Comparison of ENCODE assay signal across 8 cellular contexts in genomic region chr19:16572332-16573211, GRCh38. TPM values are rescaled to one million over a fixed set of nuclear protein-coding genes. Genes with fewer than 3 reads are reported as not detected.
DNase-seq lines count a peak whose midpoint lies in the region; ATAC-seq and TF ChIP-seq lines count a peak whose summit lies in the region.

SLC35E1 (minus strand) TSS chr19:16572415; CDS start chr19:16572364, 51 bp downstream.

- H3K36me3 ChIP-seq in fibroblast of lung (ENCODE audit: control insufficient read depth, insufficient read depth, low read length): peaks cover 19% of the 10 kb centered on the region
- peaks cover 0 to 50% (median 4%) of the 10 kb centered on the region in 3 experiments for H3K36me3 ChIP-seq in naive thymus-derived CD4-positive, alpha-beta T cell (ENCODE audit: control insufficient read depth in 2 of 3, insufficient read depth in 3 of 3, low read length in 3 of 3)

- H3K27ac Mint-ChIP-seq in activated T-helper 17 cell treated with anti-CD3 and anti-CD28 coated beads, Interleukin-2, amount 50 U/mL, for 72 hours: peak within 1 kb of the TSS; percentile 97
- H3K27ac Mint-ChIP-seq in naive thymus-derived CD4-positive, alpha-beta T cell: peak within 1 kb of the TSS; percentile 94 to 100 (median 99)
- peak within 1 kb of the TSS; percentile 88 for H3K27ac Mint-ChIP-seq in stimulated activated memory B cell treated with anti-CD40 and anti-IgM and Interleukin-4, amounts not matched to agents 10 μg/mL and 1 μg/mL and 100 μg/mL, for 72 hours

- H3K27ac ChIP-seq in RWPE1 (peak within 1 kb of the TSS; percentile 87), fibroblast of lung (ENCODE audit: insufficient read depth, low read length) (peak within 1 kb of the TSS; percentile 86)
- H3K27ac ChIP-seq in naive thymus-derived CD4-positive, alpha-beta T cell (ENCODE audit: low read depth, low read length): peak within 1 kb of the TSS; percentile 95

- peak within 1 kb of the TSS; percentile 63 to 98 (median 88) for H3K4me3 ChIP-seq in fibroblast of lung (replicated peaks in 1 of 4; ENCODE audit: control extremely low read depth in 1 of 4, insufficient read depth in 1 of 4, low read depth in 3 of 4, low read length in 4 of 4)
- H3K4me3 ChIP-seq in naive thymus-derived CD4-positive, alpha-beta T cell (ENCODE audit: low read length): peak within 1 kb of the TSS; percentile 97

- peaks cover 13% of the 10 kb centered on the region for H3K4me1 Mint-ChIP-seq in activated T-helper 17 cell treated with anti-CD3 and anti-CD28 coated beads, Interleukin-2, amount 50 U/mL, for 72 hours
- H3K4me1 Mint-ChIP-seq in naive thymus-derived CD4-positive, alpha-beta T cell: peaks cover 35 to 74% (median 47%) of the 10 kb centered on the region in 7 donors
- H3K4me1 Mint-ChIP-seq in stimulated activated memory B cell treated with anti-CD40 and anti-IgM and Interleukin-4, amounts not matched to agents 10 μg/mL and 1 μg/mL and 100 μg/mL, for 72 hours: peaks cover 59% of the 10 kb centered on the region

- H3K27me3 Mint-ChIP-seq in activated T-helper 17 cell treated with anti-CD3 and anti-CD28 coated beads, Interleukin-2, amount 50 U/mL, for 72 hours: no peaks in the 10 kb centered on the region
- peaks cover 0 to 2% (median 0%) of the 10 kb centered on the region in 5 donors for H3K27me3 Mint-ChIP-seq in naive thymus-derived CD4-positive, alpha-beta T cell
- H3K27me3 Mint-ChIP-seq in stimulated activated memory B cell treated with anti-CD40 and anti-IgM and Interleukin-4, amounts not matched to agents 10 μg/mL and 1 μg/mL and 100 μg/mL, for 72 hours: no peaks in the 10 kb centered on the region

- POLR2A ChIA-PET in RWPE1 (lab: Yijun Ruan, JAX; ENCODE audit: low non-redundant PET): interaction anchor here (0.5 to 0.7 kb wide), 2 partner anchors 56 to 1088 kb away, joined by 3 read pairs; partner anchors contain the start of gene MED26
- POLR2A ChIA-PET in naive thymus-derived CD4-positive, alpha-beta T cell (lab: Charles Lee): interaction anchor here (0.6 to 2.8 kb wide), 5 partner anchors 10 to 57 kb away, joined by 3 to 27 read pairs (median 20); partner anchors contain the start of gene CHERP

- H2AFZ ChIP-seq in fibroblast of lung (ENCODE audit: low read length): peak within 1 kb of the TSS; percentile 72

- CTCF ChIA-PET in RWPE1 (lab: Yijun Ruan, JAX): no interaction called here
- CTCF ChIA-PET in naive thymus-derived CD4-positive, alpha-beta T cell (lab: Charles Lee): interaction anchor here (1.7 kb wide), 1 partner anchor 15 kb away, joined by 7 read pairs; no protein-coding TSS in a partner anchor

- H3K4me2 ChIP-seq in fibroblast of lung (ENCODE audit: extremely low read depth, insufficient read depth, low read length): peak within 1 kb of the TSS; percentile 85

- intact Hi-C loops in naive thymus-derived CD4-positive, alpha-beta T cell (cut with micrococcal nuclease): loop anchor here (1.0 to 2.0 kb wide), 6 partner anchors 12 to 100 kb away; partner anchors contain the start of genes CHERP (in 2 of the 2), MED26 (in 2 of the 2), SMIM7 (in 2 of the 2) and C19orf44 (in 1 of the 2)

- peaks cover 73% of the 10 kb centered on the region for H3K79me2 ChIP-seq in fibroblast of lung (ENCODE audit: control insufficient read depth, insufficient read depth, low read length)

- H4K20me1 ChIP-seq in fibroblast of lung (ENCODE audit: control insufficient read depth, extremely low read depth, insufficient read depth, low read length): no peaks in the 10 kb centered on the region

- TF ChIP-seq CTCF in RWPE1 (conservative IDR thresholded peaks at IDR 0.05; ENCODE audit: low read depth): no peak
- TF ChIP-seq CTCF in fibroblast of lung (conservative IDR thresholded peaks at IDR 0.05 in 1 of 2, IDR thresholded peaks at IDR 0.05 in 1 of 2; ENCODE audit: low read depth in 1 of 2, low read length in 2 of 2): no peak

- peaks cover 88% of the 10 kb centered on the region for H3K36me3 Mint-ChIP-seq in activated T-helper 17 cell treated with anti-CD3 and anti-CD28 coated beads, Interleukin-2, amount 50 U/mL, for 72 hours (ENCODE audit: low read depth)
- H3K36me3 Mint-ChIP-seq in naive thymus-derived CD4-positive, alpha-beta T cell: peaks cover 0 to 20% (median 10%) of the 10 kb centered on the region in 5 donors
- peaks cover 26% of the 10 kb centered on the region for H3K36me3 Mint-ChIP-seq in stimulated activated memory B cell treated with anti-CD40 and anti-IgM and Interleukin-4, amounts not matched to agents 10 μg/mL and 1 μg/mL and 100 μg/mL, for 72 hours

- peak; percentile 98 for ATAC-seq in activated T-helper 17 cell treated with anti-CD3 and anti-CD28 coated beads, Interleukin-2, amount 50 U/mL, for 72 hours (replicated peaks)
- ATAC-seq in naive thymus-derived CD4-positive, alpha-beta T cell: peak; percentile 98
- ATAC-seq in stimulated activated memory B cell treated with anti-CD40 and anti-IgM and Interleukin-4, amounts not matched to agents 10 μg/mL and 1 μg/mL and 100 μg/mL, for 72 hours: peak; percentile 96

- H3K9me3 ChIP-seq in fibroblast of lung (ENCODE audit: control insufficient read depth, insufficient read depth, low read depth, low read length): no peaks in the 10 kb centered on the region
- H3K9me3 ChIP-seq in naive thymus-derived CD4-positive, alpha-beta T cell (ENCODE audit: control insufficient read depth in 2 of 3, low read length in 3 of 3): no peaks in the 10 kb centered on the region

- peak within 1 kb of the TSS; percentile 85 for H3K9ac ChIP-seq in fibroblast of lung (ENCODE audit: insufficient read depth, low read length)

- H3K4me3 Mint-ChIP-seq in activated T-helper 17 cell treated with anti-CD3 and anti-CD28 coated beads, Interleukin-2, amount 50 U/mL, for 72 hours: peak within 1 kb of the TSS; percentile 99
- H3K4me3 Mint-ChIP-seq in naive thymus-derived CD4-positive, alpha-beta T cell: peak within 1 kb of the TSS; percentile 97 to 100 (median 99)
- peak within 1 kb of the TSS; percentile 86 for H3K4me3 Mint-ChIP-seq in stimulated activated memory B cell treated with anti-CD40 and anti-IgM and Interleukin-4, amounts not matched to agents 10 μg/mL and 1 μg/mL and 100 μg/mL, for 72 hours

- H3K9me3 Mint-ChIP-seq in activated T-helper 17 cell treated with anti-CD3 and anti-CD28 coated beads, Interleukin-2, amount 50 U/mL, for 72 hours: no peaks in the 10 kb centered on the region
- H3K9me3 Mint-ChIP-seq in naive thymus-derived CD4-positive, alpha-beta T cell: no peaks in the 10 kb centered on the region
- H3K9me3 Mint-ChIP-seq in stimulated activated memory B cell treated with anti-CD40 and anti-IgM and Interleukin-4, amounts not matched to agents 10 μg/mL and 1 μg/mL and 100 μg/mL, for 72 hours: no peaks in the 10 kb centered on the region

- H3K4me1 ChIP-seq in fibroblast of lung (ENCODE audit: control insufficient read depth, extremely low read depth, insufficient read depth, low read length): peaks cover 12% of the 10 kb centered on the region
- peaks cover 28 to 30% of the 10 kb centered on the region in 2 donors for H3K4me1 ChIP-seq in naive thymus-derived CD4-positive, alpha-beta T cell (ENCODE audit: control insufficient read depth in 2 of 2, insufficient read depth in 2 of 2, low read length in 2 of 2)

- H3K27me3 ChIP-seq in fibroblast of lung (ENCODE audit: control insufficient read depth, insufficient read depth, low read length): no peaks in the 10 kb centered on the region
- H3K27me3 ChIP-seq in naive thymus-derived CD4-positive, alpha-beta T cell (ENCODE audit: control insufficient read depth in 2 of 2, insufficient read depth in 2 of 2, low read length in 2 of 2): no peaks in the 10 kb centered on the region

- DNase-seq in EL (peak; percentile 96), GOT3 (lab: John Stamatoyannopoulos, UW) (peak; percentile 53), LHCN-M2 (ENCODE audit: low read depth) (peak; percentile 90), RWPE1 (ENCODE audit: low spot score) (peak; percentile 99), fibroblast of lung (ENCODE audit: low read depth in 2 of 2) (peak; percentile 93 to 94)
- DNase-seq in naive thymus-derived CD4-positive, alpha-beta T cell: peak; percentile 80 to 92 (median 89)

RNA-seq across cellular contexts. Expression of gene SLC35E1, which starts in this region (rescaled TPM):
- 33.2 and 34.3 TPM in 2 replicates for total RNA-seq in LHCN-M2 (2014; rRNA removed)
- polyA plus RNA-seq in LHCN-M2 (2012): 33.3 TPM
- 100 to 1,000 TPM in 1 of 2 donors, 10 to 100 TPM in 1; 71.8 to 117 TPM for total RNA-seq in activated T-helper 17 cell treated with anti-CD3 and anti-CD28 coated beads, Interleukin-2, amount 50 U/mL, for 72 hours
- total RNA-seq in fibroblast of lung: 16.9 and 19.0 TPM in 2 replicates
- 34.0 and 36.1 TPM in 2 replicates for polyA plus RNA-seq in fibroblast of lung
- polyA plus RNA-seq in fibroblast of lung (2012): 31.3 and 37.8 TPM in 2 replicates
- 81.7 and 90.8 TPM in 2 replicates for polyA minus RNA-seq in fibroblast of lung (ENCODE audit: low replicate concordance)
- 10 to 100 TPM; 33.0 to 67.3 (median 58.7) TPM for total RNA-seq in naive thymus-derived CD4-positive, alpha-beta T cell
- polyA plus RNA-seq in naive thymus-derived CD4-positive, alpha-beta T cell: 10 to 100 TPM; 13.3 to 25.0 TPM

Comparison
In these comparisons a context has a peak if more than half of its experiments do, and no peak if none do; other contexts are left out.
1. Peak in every context shown above with its lines: DNase-seq, ATAC-seq, H3K4me3 ChIP-seq and H3K27ac ChIP-seq.